ENCODE assay signal across 24 cellular contexts in the genomic region with DNA sequence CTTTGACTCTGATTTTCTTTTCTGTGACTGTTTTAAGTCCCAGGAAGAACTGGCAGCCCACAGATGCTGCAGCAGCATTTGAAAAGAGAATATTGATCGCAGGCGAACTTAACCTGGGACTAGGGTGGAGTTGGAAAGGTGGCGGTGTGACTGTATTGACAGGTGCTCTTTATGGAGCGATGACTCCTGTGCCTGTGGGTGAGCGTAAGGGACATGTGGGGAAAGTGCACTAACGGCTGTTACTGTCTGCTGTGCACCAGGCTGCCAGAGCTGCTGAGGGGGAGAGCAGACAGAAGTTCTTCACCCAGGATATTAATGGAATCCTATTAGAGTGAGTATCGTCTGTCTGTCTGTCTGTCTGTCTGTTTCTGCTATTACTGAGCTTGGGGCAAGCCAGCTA. TPM values are rescaled to one million over a fixed set of nuclear protein-coding genes. Genes with fewer than 3 reads are reported as not detected.
A peak's percentile ranks its signal among the peaks of the same experiment; 100 is the strongest.
DNase-seq lines count a peak whose midpoint lies in the region; ATAC-seq and TF ChIP-seq lines count a peak whose summit lies in the region.
"Had no signal": no experiment of that assay in that cellular context is flagged by ENCODE, and none has a peak within 500 bp of the region (broad histone marks: within the 10 kb centered on the region; RNA-seq: fewer than 3 reads in every experiment).

No MANE protein-coding gene starts in this region.

- no peaks in the 10 kb centered on the region for H3K9me3 Mint-ChIP-seq in CD4-positive, alpha-beta T cell
- H3K9me3 Mint-ChIP-seq: activated naive CD4-positive, alpha-beta T cell treated with anti-CD3 and anti-CD28 coated beads for 36 hours; activated T-cell treated with anti-CD3 and anti-CD28 coated beads, Interleukin-2, amount 50 U/mL, for 24 hours; CD14-positive monocyte; naive B cell; T-helper 1 cell treated with Interleukin-12 subunit alpha and Interleukin-12 subunit beta and Interleukin-4 antibody, amounts not matched to agents 30 μg/mL and 1 μg/mL, for 36 hours had no signal

- peak overlapping the region; percentile 43 for H3K27ac Mint-ChIP-seq in CD4-positive, alpha-beta T cell
- H3K27ac Mint-ChIP-seq: activated naive CD4-positive, alpha-beta T cell treated with anti-CD3 and anti-CD28 coated beads for 36 hours; activated T-cell treated with anti-CD3 and anti-CD28 coated beads, Interleukin-2, amount 50 U/mL, for 24 hours; T-helper 1 cell treated with Interleukin-12 subunit alpha and Interleukin-12 subunit beta and Interleukin-4 antibody, amounts not matched to agents 30 μg/mL and 1 μg/mL, for 36 hours had no signal

- H3K4me1 ChIP-seq in left ventricle myocardium inferior (peaks cover 54% of the 10 kb centered on the region), neutrophil (ENCODE audit: control insufficient read depth in 1 of 2, insufficient read depth in 1 of 2, low read depth in 1 of 2, low read length in 1 of 2) (peaks cover 61 to 69% of the 10 kb centered on the region in 2 experiments)

- TF ChIP-seq CTCF in CD4-positive, alpha-beta T cell (IDR thresholded peaks at IDR 0.05) = no peak
- no peak for TF ChIP-seq CTCF in left ventricle myocardium inferior (IDR thresholded peaks at IDR 0.05; ENCODE audit: borderline replicate concordance)
- TF ChIP-seq CTCF in neutrophil (IDR thresholded peaks at IDR 0.05) = no peak

- no peak overlapping the region for H3K4me3 ChIP-seq in left ventricle myocardium inferior
- H3K4me3 ChIP-seq in neutrophil (ENCODE audit: low read depth in 1 of 2, low read length in 1 of 2) = no peak overlapping the region
- H3K4me3 ChIP-seq: GM12878, K562, smooth muscle cell, upper lobe of right lung had no signal

- DNase-seq in CD4-positive, alpha-beta T cell = no peak
- peak; percentile 71 for DNase-seq in NCI-H82 (lab: John Stamatoyannopoulos, UW)
- DNase-seq in left ventricle myocardium inferior = no peak
- DNase-seq in activated CD4-positive, alpha-beta T cell treated with anti-CD3 and anti-CD28 coated beads, Interleukin-2, amount 50 U/mL, for 1 hour = no peak
- no peak for DNase-seq in NCI-H510A (lab: John Stamatoyannopoulos, UW)
- DNase-seq: activated CD4-positive, alpha-beta T cell treated with anti-CD3 and anti-CD28 coated beads for 48 hours; activated naive CD4-positive, alpha-beta T cell treated with anti-CD3 and anti-CD28 coated beads for 36 hours; activated T-cell treated with anti-CD3 and anti-CD28 coated beads, Interleukin-2, amount 50 U/mL, for 24 hours; amniotic stem cell; effector memory CD4-positive, alpha-beta T cell; naive B cell; NCI-H1105 treated with DMSO at 0.1 percent for 48 hours; NCI-H2081; NCI-H345; NCI-H748 treated with DMSO at 0.1 percent for 48 hours; stimulated activated CD4-positive, alpha-beta T cell treated with anti-CD3 and anti-CD28 coated beads, Interleukin-1b, Interleukin-23, amount 100 ng/mL, for 48 hours; upper lobe of right lung had no signal

- H3K27me3 ChIP-seq in CD4-positive, alpha-beta T cell (ENCODE audit: control insufficient read depth, insufficient read depth, low read length) = no peaks in the 10 kb centered on the region
- no peaks in the 10 kb centered on the region for H3K27me3 ChIP-seq in left ventricle myocardium inferior (ENCODE audit: low read depth)
- H3K27me3 ChIP-seq in neutrophil = no peaks in the 10 kb centered on the region
- H3K27me3 ChIP-seq: upper lobe of right lung had no signal

- H3K36me3 ChIP-seq in left ventricle myocardium inferior (peaks cover 50% of the 10 kb centered on the region), neutrophil (peaks cover 71% of the 10 kb centered on the region)

- no peak overlapping the region for H3K4me3 Mint-ChIP-seq in CD4-positive, alpha-beta T cell
- H3K4me3 Mint-ChIP-seq: activated naive CD4-positive, alpha-beta T cell treated with anti-CD3 and anti-CD28 coated beads for 36 hours; activated T-cell treated with anti-CD3 and anti-CD28 coated beads, Interleukin-2, amount 50 U/mL, for 24 hours; CD14-positive monocyte; T-helper 1 cell treated with Interleukin-12 subunit alpha and Interleukin-12 subunit beta and Interleukin-4 antibody, amounts not matched to agents 30 μg/mL and 1 μg/mL, for 36 hours had no signal

- peaks cover 78% of the 10 kb centered on the region for H3K36me3 Mint-ChIP-seq in CD4-positive, alpha-beta T cell (ENCODE audit: low read depth)

- no peaks in the 10 kb centered on the region for H3K9me3 ChIP-seq in CD4-positive, alpha-beta T cell (ENCODE audit: control insufficient read depth, low read length)
- H3K9me3 ChIP-seq in left ventricle myocardium inferior (replicated peaks) (no peaks in the 10 kb centered on the region), neutrophil (no peaks in the 10 kb centered on the region)
- H3K9me3 ChIP-seq: upper lobe of right lung had no signal

- POLR2A ChIA-PET in CD4-positive, alpha-beta T cell (lab: Charles Lee) = no interaction called here

- no peak for ATAC-seq in CD4-positive, alpha-beta T cell (ENCODE audit: poor library complexity)
- ATAC-seq in GM18519 (IDR thresholded peaks at IDR 0.05; ENCODE audit: low FRiP score, unreplicated experiment) = no peak
- ATAC-seq: K562 had no signal

- no peaks in the 10 kb centered on the region for H3K27me3 Mint-ChIP-seq in CD4-positive, alpha-beta T cell
- H3K27me3 Mint-ChIP-seq: activated T-cell treated with anti-CD3 and anti-CD28 coated beads, Interleukin-2, amount 50 U/mL, for 24 hours; naive B cell had no signal

- intact Hi-C loops in CD4-positive, alpha-beta T cell (cut with DNase I, micrococcal nuclease) = no loop called here
- intact Hi-C loops in left ventricle myocardium inferior (cut with micrococcal nuclease) = no loop called here

- H3K4me1 Mint-ChIP-seq in CD4-positive, alpha-beta T cell (ENCODE audit: low read depth) = peaks cover 23% of the 10 kb centered on the region

- no peak overlapping the region for H3K27ac ChIP-seq in CD4-positive, alpha-beta T cell (ENCODE audit: low read depth, low read length)
- H3K27ac ChIP-seq in left ventricle myocardium inferior (replicated peaks) = peak overlapping the region; percentile 17
- H3K27ac ChIP-seq in neutrophil = peak overlapping the region; percentile 81
- H3K27ac ChIP-seq: upper lobe of right lung had no signal

- CTCF ChIA-PET in CD4-positive, alpha-beta T cell (lab: Charles Lee) = no interaction called here

RNA-seq across cellular contexts. Expression of gene UBN1, which starts 21.3 kb away (rescaled TPM):
- total RNA-seq in CD4-positive, alpha-beta T cell = 10 to 100 TPM; 45.7 to 45.8 TPM
- total RNA-seq in left ventricle myocardium inferior = 41.1 TPM

RNA-seq across cellular contexts. Expression of gene GLYR1, which starts 21.5 kb away (rescaled TPM):
- 10 to 100 TPM; 71.7 to 77.2 TPM for total RNA-seq in CD4-positive, alpha-beta T cell
- 86.7 TPM for total RNA-seq in left ventricle myocardium inferior
